Comparison of ENCODE assay signal across 9 cellular contexts in the genomic region with DNA sequence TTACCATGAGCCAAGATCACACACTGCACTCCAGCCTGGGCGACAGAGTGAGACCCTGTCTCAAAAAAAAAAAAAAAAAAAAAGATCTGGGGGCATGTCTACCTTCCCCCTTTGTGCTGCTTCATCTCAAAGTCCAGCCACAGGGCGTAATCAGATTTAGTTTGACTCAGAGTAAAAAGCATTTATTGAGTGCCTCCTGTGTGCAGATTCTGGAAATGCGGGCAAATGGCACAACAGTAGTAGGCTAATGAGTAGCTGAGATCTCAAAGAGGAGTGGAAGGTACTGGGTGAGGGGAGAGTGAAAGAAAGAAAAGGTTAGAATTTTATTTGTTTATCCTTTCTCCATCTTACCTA. TPM values are rescaled to one million over a fixed set of nuclear protein-coding genes. Genes with fewer than 3 reads are reported as not detected.
A peak's percentile ranks its signal among the peaks of the same experiment; 100 is the strongest.
DNase-seq lines count a peak whose midpoint lies in the region; ATAC-seq, FAIRE-seq and TF ChIP-seq lines count a peak whose summit lies in the region.
"Had no signal": no experiment of that assay in that cellular context is flagged by ENCODE, and none has a peak within 500 bp of the region (broad histone marks: within the 10 kb centered on the region; RNA-seq: fewer than 3 reads in every experiment).

No MANE protein-coding gene starts in this region.

- H3K36me3 Mint-ChIP-seq in activated naive CD4-positive, alpha-beta T cell treated with anti-CD3 and anti-CD28 coated beads for 36 hours (ENCODE audit: low read depth), result no peaks in the 10 kb centered on the region
- no peaks in the 10 kb centered on the region for H3K36me3 Mint-ChIP-seq in astrocyte (ENCODE audit: low read depth, unreplicated experiment)

- no peak for FAIRE-seq in astrocyte (lab: Jason Lieb, UNC)
- FAIRE-seq: HTR-8/SVneo had no signal

- no peak overlapping the region for H2AFZ ChIP-seq in astrocyte (ENCODE audit: low read depth, low read length)

- H3K27ac ChIP-seq in astrocyte (ENCODE audit: low read depth, low read length), result no peak overlapping the region
- H3K27ac ChIP-seq in left lung, result peak overlapping the region; percentile 79 to 92
- peak overlapping the region; percentile 94 to 98 for H3K27ac ChIP-seq in tibial artery

- H3K4me1 ChIP-seq in astrocyte (ENCODE audit: insufficient read depth, low read length) (peaks cover 71% of the 10 kb centered on the region), left lung (peaks cover 62 to 97% of the 10 kb centered on the region in 2 donors), tibial artery (peaks cover 11 to 97% (median 87%) of the 10 kb centered on the region in 4 donors)

- H3K9me3 ChIP-seq in astrocyte (ENCODE audit: insufficient read depth, low read depth, low read length) (no peaks in the 10 kb centered on the region), left lung (no peaks in the 10 kb centered on the region), tibial artery (no peaks in the 10 kb centered on the region)

- no peaks in the 10 kb centered on the region for H3K9me3 Mint-ChIP-seq in activated naive CD4-positive, alpha-beta T cell treated with anti-CD3 and anti-CD28 coated beads for 36 hours
- H3K9me3 Mint-ChIP-seq in astrocyte (ENCODE audit: unreplicated experiment), result no peaks in the 10 kb centered on the region

- no peaks in the 10 kb centered on the region for H3K36me3 ChIP-seq in astrocyte (ENCODE audit: insufficient read depth, low read length)
- no peaks in the 10 kb centered on the region for H3K36me3 ChIP-seq in left lung
- H3K36me3 ChIP-seq in tibial artery, result no peaks in the 10 kb centered on the region

- peak; percentile 17 for TF ChIP-seq CTCF in astrocyte (IDR thresholded peaks at IDR 0.05; ENCODE audit: insufficient read depth, low read depth, low read length)
- TF ChIP-seq CTCF in left lung (IDR thresholded peaks at IDR 0.05), result no peak
- TF ChIP-seq CTCF in tibial artery (IDR thresholded peaks at IDR 0.05), result no peak

- ATAC-seq in left lung (no peak), GM18858 (IDR thresholded peaks at IDR 0.05; ENCODE audit: unreplicated experiment) (no peak)

- H4K20me1 ChIP-seq in astrocyte (ENCODE audit: insufficient read depth, low read length), result no peaks in the 10 kb centered on the region

- CTCF ChIA-PET in activated naive CD4-positive, alpha-beta T cell treated with anti-CD3 and anti-CD28 coated beads for 36 hours (lab: Charles Lee), result interaction anchor here (0.6 to 6.5 kb wide), 11 partner anchors 8 to 214 kb away, joined by 3 to 90 read pairs (median 4); partner anchors contain the start of genes CSF3, NR1D1 and THRA

- H3K4me1 Mint-ChIP-seq in activated naive CD4-positive, alpha-beta T cell treated with anti-CD3 and anti-CD28 coated beads for 36 hours (ENCODE audit: low read depth), result peaks cover 90% of the 10 kb centered on the region
- H3K4me1 Mint-ChIP-seq in astrocyte (ENCODE audit: low read depth, unreplicated experiment), result peaks cover 75% of the 10 kb centered on the region

- H3K4me3 ChIP-seq in astrocyte (ENCODE audit: insufficient read depth, low read depth, low read length) (no peak overlapping the region), left lung (no peak overlapping the region), tibial artery (no peak overlapping the region)

- no peak overlapping the region for H3K4me2 ChIP-seq in astrocyte (ENCODE audit: low read length)

- intact Hi-C loops in activated naive CD4-positive, alpha-beta T cell treated with anti-CD3 and anti-CD28 coated beads for 36 hours (cut with micrococcal nuclease), result loop anchor here (5.0 to 10.0 kb wide), 3 partner anchors 475 to 1237 kb away; partner anchors contain the start of genes LASP1 and STARD3
- intact Hi-C loops in left lung (cut with DNase I), result no loop called here
- intact Hi-C loops in tibial artery (cut with DNase I; ENCODE audit: low total_unique reads), result loop anchor here (5.0 kb wide), 1 partner anchor 37 kb away; no protein-coding TSS in a partner anchor

- no peak overlapping the region for H3K4me3 Mint-ChIP-seq in activated naive CD4-positive, alpha-beta T cell treated with anti-CD3 and anti-CD28 coated beads for 36 hours
- no peak overlapping the region for H3K4me3 Mint-ChIP-seq in astrocyte (ENCODE audit: unreplicated experiment)

- no peaks in the 10 kb centered on the region for H3K79me2 ChIP-seq in astrocyte (ENCODE audit: insufficient read depth, low read length)

- no peaks in the 10 kb centered on the region for H3K27me3 ChIP-seq in astrocyte (ENCODE audit: insufficient read depth, low read length)
- H3K27me3 ChIP-seq in left lung, result no peaks in the 10 kb centered on the region
- no peaks in the 10 kb centered on the region for H3K27me3 ChIP-seq in tibial artery

- peak overlapping the region; percentile 6 for H3K27ac Mint-ChIP-seq in activated naive CD4-positive, alpha-beta T cell treated with anti-CD3 and anti-CD28 coated beads for 36 hours
- H3K27ac Mint-ChIP-seq in astrocyte (ENCODE audit: unreplicated experiment), result no peak overlapping the region

- peak; percentile 79 for DNase-seq in activated naive CD4-positive, alpha-beta T cell treated with anti-CD3 and anti-CD28 coated beads for 36 hours
- DNase-seq in activated naive CD4-positive, alpha-beta T cell treated with anti-CD3 and anti-CD28 coated beads, Interleukin-2, amount 50 U/mL, for 16 hours, result no peak
- DNase-seq in astrocyte (ENCODE audit: low read depth) (no peak), left lung (no peak), tibial artery (peak; percentile 13 to 46), NCI-H1048 (lab: John Stamatoyannopoulos, UW) (no peak), cortex of kidney (lab: John Stamatoyannopoulos, UW) (no peak)

- no peak overlapping the region for H3K9ac ChIP-seq in astrocyte (ENCODE audit: low read length)

- H3K27me3 Mint-ChIP-seq in activated naive CD4-positive, alpha-beta T cell treated with anti-CD3 and anti-CD28 coated beads for 36 hours (ENCODE audit: low read depth), result no peaks in the 10 kb centered on the region
- peaks cover under 1% of the 10 kb centered on the region for H3K27me3 Mint-ChIP-seq in astrocyte (ENCODE audit: low read depth, unreplicated experiment)

RNA-seq across cellular contexts. Expression of gene NR1D1, which starts 9.1 kb away (rescaled TPM):
- 1 to 10 TPM; 9.0 to 9.1 TPM for total RNA-seq in activated naive CD4-positive, alpha-beta T cell treated with anti-CD3 and anti-CD28 coated beads for 36 hours
- total RNA-seq in astrocyte (8.7 and 10.1 TPM in 2 replicates), left lung (10 to 100 TPM in 1 of 2 donors, 1 to 10 TPM in 1; 6.5 to 11.4 TPM)

RNA-seq across cellular contexts. Expression of gene MSL1, which starts 12.3 kb away (rescaled TPM):
- total RNA-seq in activated naive CD4-positive, alpha-beta T cell treated with anti-CD3 and anti-CD28 coated beads for 36 hours, result 10 to 100 TPM; 72.1 to 72.2 TPM
- total RNA-seq in astrocyte (81.9 and 83.3 TPM in 2 replicates), left lung (100 to 1,000 TPM in 1 of 2 donors, 10 to 100 TPM in 1; 84.1 to 112 TPM)

RNA-seq across cellular contexts. Expression of gene CASC3, which starts 30.9 kb away (rescaled TPM):
- total RNA-seq in activated naive CD4-positive, alpha-beta T cell treated with anti-CD3 and anti-CD28 coated beads for 36 hours, result 100 to 1,000 TPM; 104 TPM
- total RNA-seq in astrocyte (55.0 and 56.1 TPM in 2 replicates), left lung (10 to 100 TPM; 63.4 to 98.8 TPM)

RNA-seq across cellular contexts. Expression of gene THRA, which starts 46.7 kb away (rescaled TPM):
- total RNA-seq in activated naive CD4-positive, alpha-beta T cell treated with anti-CD3 and anti-CD28 coated beads for 36 hours, result 10 to 100 TPM; 10.2 to 11.2 TPM
- total RNA-seq in astrocyte (16.7 and 20.4 TPM in 2 replicates), left lung (10 to 100 TPM; 37.9 to 45.2 TPM)

RNA-seq across cellular contexts. Expression of gene MED24, which starts 55.2 kb away (rescaled TPM):
- total RNA-seq in activated naive CD4-positive, alpha-beta T cell treated with anti-CD3 and anti-CD28 coated beads for 36 hours, result 100 to 1,000 TPM; 107 TPM
- total RNA-seq in astrocyte (49.2 and 56.4 TPM in 2 replicates), left lung (10 to 100 TPM; 72.0 to 75.2 TPM)

Comparison
In these comparisons a context has a peak if more than half of its experiments do, and no peak if none do; other contexts are left out.
1. DNase-seq: peak in activated naive CD4-positive, alpha-beta T cell treated with anti-CD3 and anti-CD28 coated beads for 36 hours (single experiment) and tibial artery (2 of 2); none in activated naive CD4-positive, alpha-beta T cell treated with anti-CD3 and anti-CD28 coated beads, Interleukin-2, amount 50 U/mL, for 16 hours (single experiment), astrocyte (single experiment), left lung (0 of 2), NCI-H1048 (single experiment) and cortex of kidney (single experiment).
2. intact Hi-C loops: an anchor here in activated naive CD4-positive, alpha-beta T cell treated with anti-CD3 and anti-CD28 coated beads for 36 hours (5.0 to 10.0 kb wide) and tibial artery (5.0 kb wide); none called in left lung.